ENCODE assay signal across 26 cellular contexts in genomic region chr2:233972941-233973575, GRCh38. TPM values are rescaled to one million over a fixed set of nuclear protein-coding genes. Genes with fewer than 3 reads are reported as not detected.
DNase-seq lines count a peak whose midpoint lies in the region; ATAC-seq, FAIRE-seq and TF ChIP-seq lines count a peak whose summit lies in the region.
"Had no signal": no experiment of that assay in that cellular context is flagged by ENCODE, and none has a peak within 500 bp of the region (broad histone marks: within the 10 kb centered on the region; RNA-seq: fewer than 3 reads in every experiment).

No MANE protein-coding gene starts in this region.

- H3K27ac ChIP-seq in right cardiac atrium (ENCODE audit: low read length) (no peak overlapping the region), PC-9 (peak overlapping the region; percentile 65), endothelial cell of umbilical vein (ENCODE audit: insufficient read depth, low read depth, low read length) (no peak overlapping the region), psoas muscle (no peak overlapping the region)
- H3K27ac ChIP-seq: thoracic aorta had no signal

- no peak overlapping the region for H3K4me3 Mint-ChIP-seq in neural crest cell
- no peak overlapping the region for H3K4me3 Mint-ChIP-seq in activated CD8-positive, alpha-beta T cell treated with anti-CD3 and anti-CD28 coated beads, Interleukin-2, amount 10 ng/mL, durations not matched to agents 7 days and 5 days
- H3K4me3 Mint-ChIP-seq: activated naive CD8-positive, alpha-beta T cell treated with anti-CD3 and anti-CD28 coated beads, Interleukin-2, amount 50 U/mL, for 24 hours; dendritic cell treated with granulocyte-macrophage colony-stimulating factor and Interleukin-4, amounts not matched to agents 40 ng/mL and 50 ng/mL, for 4 days; H9; nephron; T-helper 1 cell treated with Interleukin-12 subunit alpha and Interleukin-12 subunit beta and Interleukin-4 antibody, amounts not matched to agents 30 μg/mL and 1 μg/mL, for 36 hours had no signal

- dilution Hi-C loops in endothelial cell of umbilical vein (cut with MboI; ENCODE audit: extremely low pct_ligation_motif_present, low sequenced_read_pairs), result no loop called here

- H3K4me3 ChIP-seq in right cardiac atrium (ENCODE audit: low read length), result no peak overlapping the region
- no peak overlapping the region for H3K4me3 ChIP-seq in PC-9
- no peak overlapping the region for H3K4me3 ChIP-seq in endothelial cell of umbilical vein (replicated peaks in 1 of 3; ENCODE audit: insufficient read depth in 1 of 3, low read depth in 1 of 3, low read length in 3 of 3)
- H3K4me3 ChIP-seq in psoas muscle, result no peak overlapping the region
- H3K4me3 ChIP-seq: GM12878, thoracic aorta had no signal

- intact Hi-C loops in Right ventricle myocardium inferior (cut with DNase I), result loop anchor here (10.0 kb wide), 1 partner anchor 572 kb away; no protein-coding TSS in a partner anchor
- intact Hi-C loops in right cardiac atrium (cut with DNase I), result no loop called here
- intact Hi-C loops in PC-9 (cut with micrococcal nuclease; ENCODE audit: unreplicated experiment), result loop anchor here (5.0 to 10.0 kb wide), 5 partner anchors 119 to 1772 kb away; partner anchors contain the start of gene SH3BP4
- intact Hi-C loops in endothelial cell of umbilical vein (cut with micrococcal nuclease), result loop anchor here (5.0 to 10.0 kb wide), 2 partner anchors 486 to 982 kb away; partner anchors contain the start of gene SH3BP4
- intact Hi-C loops in psoas muscle (cut with DNase I), result loop anchor here in 1 of 2 donors (10.0 kb wide), 1 partner anchor 1142 kb away; no protein-coding TSS in a partner anchor

- no peaks in the 10 kb centered on the region for H3K9me2 ChIP-seq in PC-9 (ENCODE audit: insufficient read depth)

- H3K36me3 ChIP-seq in PC-9 (ENCODE audit: low read depth) (no peaks in the 10 kb centered on the region), endothelial cell of umbilical vein (ENCODE audit: control insufficient read depth in 2 of 2, extremely low read depth in 1 of 2, insufficient read depth in 2 of 2, low read length in 2 of 2) (no peaks in the 10 kb centered on the region), psoas muscle (ENCODE audit: insufficient read depth in 1 of 2, low read depth in 1 of 2) (no peaks in the 10 kb centered on the region)
- H3K36me3 ChIP-seq: thoracic aorta had no signal

- WGBS in right cardiac atrium, result 69% methylated on average over 13 of the region's 13 CpGs
- WGBS in psoas muscle, 3 donors, result 62 to 77% (median 69%) methylated on average over 11 to 13 of the region's 13 CpGs

- CTCF ChIA-PET in PC-9 (lab: Charles Lee) (interaction anchor here (0.6 to 0.7 kb wide), 2 partner anchors 114 to 115 kb away, joined by 3 to 14 read pairs; no protein-coding TSS in a partner anchor), endothelial cell of umbilical vein (lab: Charles Lee) (interaction anchor here (5.6 kb wide), 1 partner anchor 572 kb away, joined by 74 read pairs; no protein-coding TSS in a partner anchor)
- CTCF ChIA-PET in activated CD8-positive, alpha-beta T cell treated with anti-CD3 and anti-CD28 coated beads, Interleukin-2, amount 10 ng/mL, durations not matched to agents 7 days and 5 days (lab: Charles Lee), result no interaction called here

- no peaks in the 10 kb centered on the region for H3K4me1 ChIP-seq in right cardiac atrium (ENCODE audit: control insufficient read depth, insufficient read depth, low read length)
- peaks cover 53% of the 10 kb centered on the region for H3K4me1 ChIP-seq in PC-9 (replicated peaks; ENCODE audit: insufficient read depth)
- H3K4me1 ChIP-seq in endothelial cell of umbilical vein (ENCODE audit: control insufficient read depth, extremely low read depth, insufficient read depth, low read length), result peaks cover 13% of the 10 kb centered on the region
- no peaks in the 10 kb centered on the region for H3K4me1 ChIP-seq in psoas muscle

- H3K36me3 Mint-ChIP-seq in neural crest cell (ENCODE audit: low read depth), result peaks cover 2% of the 10 kb centered on the region
- no peaks in the 10 kb centered on the region for H3K36me3 Mint-ChIP-seq in activated CD8-positive, alpha-beta T cell treated with anti-CD3 and anti-CD28 coated beads, Interleukin-2, amount 10 ng/mL, durations not matched to agents 7 days and 5 days (ENCODE audit: low read depth)

- no peaks in the 10 kb centered on the region for H4K20me1 ChIP-seq in PC-9 (ENCODE audit: insufficient read depth)
- H4K20me1 ChIP-seq in endothelial cell of umbilical vein (replicated peaks; ENCODE audit: control insufficient read depth, extremely low read depth, insufficient read depth, low read length), result no peaks in the 10 kb centered on the region

- H3K9ac ChIP-seq in endothelial cell of umbilical vein (replicated peaks; ENCODE audit: extremely low read depth, insufficient read depth, low read length), result no peak overlapping the region

- H3K4me2 ChIP-seq in PC-9 (peak overlapping the region; percentile 37), endothelial cell of umbilical vein (ENCODE audit: insufficient read depth, low read length) (no peak overlapping the region)

- H2AFZ ChIP-seq in PC-9 (peak overlapping the region; percentile 20; the same call in 1 of the 2 replicates), endothelial cell of umbilical vein (ENCODE audit: low read depth, low read length) (no peak overlapping the region)

- POLR2A ChIA-PET in PC-9 (lab: Charles Lee; ENCODE audit: unreplicated experiment) (interaction anchor here (0.6 kb wide), 2 partner anchors 91 to 529 kb away, joined by 12 to 15 read pairs; no protein-coding TSS in a partner anchor), endothelial cell of umbilical vein (lab: Charles Lee) (no interaction called here)
- POLR2A ChIA-PET in activated CD8-positive, alpha-beta T cell treated with anti-CD3 and anti-CD28 coated beads, Interleukin-2, amount 10 ng/mL, durations not matched to agents 7 days and 5 days (lab: Charles Lee), result no interaction called here

- no peaks in the 10 kb centered on the region for H3K27me3 Mint-ChIP-seq in neural crest cell (ENCODE audit: low read depth)
- H3K27me3 Mint-ChIP-seq in activated CD8-positive, alpha-beta T cell treated with anti-CD3 and anti-CD28 coated beads, Interleukin-2, amount 10 ng/mL, durations not matched to agents 7 days and 5 days (ENCODE audit: low read depth), result peaks cover 11% of the 10 kb centered on the region
- H3K27me3 Mint-ChIP-seq: activated naive CD8-positive, alpha-beta T cell treated with anti-CD3 and anti-CD28 coated beads, Interleukin-2, amount 50 U/mL, for 24 hours had no signal

- BruUV-seq in PC-9 (replicated peaks; lab: Mats Ljungman, UMichigan) (no TSS peak), endothelial cell of umbilical vein (replicated peaks; lab: Mats Ljungman, UMichigan) (no TSS peak)

- H3K79me2 ChIP-seq in PC-9 (ENCODE audit: low read depth) (no peaks in the 10 kb centered on the region), endothelial cell of umbilical vein (ENCODE audit: control insufficient read depth, insufficient read depth, low read length) (no peaks in the 10 kb centered on the region)

- H3K9me1 ChIP-seq in endothelial cell of umbilical vein (replicated peaks; ENCODE audit: control insufficient read depth, extremely low read depth, insufficient read depth, low read length), result no peaks in the 10 kb centered on the region

- H3K27ac Mint-ChIP-seq in neural crest cell (ENCODE audit: unreplicated experiment), result peak overlapping the region; percentile 28
- H3K27ac Mint-ChIP-seq in activated CD8-positive, alpha-beta T cell treated with anti-CD3 and anti-CD28 coated beads, Interleukin-2, amount 10 ng/mL, durations not matched to agents 7 days and 5 days, result no peak overlapping the region
- H3K27ac Mint-ChIP-seq: activated naive CD8-positive, alpha-beta T cell treated with anti-CD3 and anti-CD28 coated beads, Interleukin-2, amount 50 U/mL, for 24 hours; dendritic cell treated with granulocyte-macrophage colony-stimulating factor and Interleukin-4, amounts not matched to agents 40 ng/mL and 50 ng/mL, for 4 days; nephron; T-helper 1 cell treated with Interleukin-12 subunit alpha and Interleukin-12 subunit beta and Interleukin-4 antibody, amounts not matched to agents 30 μg/mL and 1 μg/mL, for 36 hours had no signal

- DNase-seq in Right ventricle myocardium inferior (ENCODE audit: missing footprints), result no peak
- no peak for DNase-seq in right cardiac atrium
- peak; percentile 80 to 93 for DNase-seq in PC-9
- no peak for DNase-seq in endothelial cell of umbilical vein (ENCODE audit: low read depth, low spot score)
- no peak for DNase-seq in neural crest cell (ENCODE audit: low read depth, low spot score)
- DNase-seq in psoas muscle, result no peak
- DNase-seq in activated CD8-positive, alpha-beta T cell treated with anti-CD3 and anti-CD28 coated beads, Interleukin-2, amount 10 ng/mL, durations not matched to agents 7 days and 5 days, result no peak
- DNase-seq: activated effector memory CD4-positive, alpha-beta T cell treated with anti-CD3 and anti-CD28 coated beads, Interleukin-2, amount 50 U/mL, for 16 hours; activated naive CD8-positive, alpha-beta T cell treated with anti-CD3 and anti-CD28 coated beads, Interleukin-2, amount 50 U/mL, for 24 hours; C1 segment of cervical spinal cord; H9; Karpas-422; kidney; NCI-H524 treated with DMSO at 0.1 percent for 48 hours; SHP77; stimulated activated CD4-positive, alpha-beta T cell treated with anti-CD3 and anti-CD28 coated beads, Interleukin-2, amount 100 ng/mL, for 24 hours; stimulated activated naive CD4-positive, alpha-beta T cell had no signal

- H3F3A ChIP-seq in PC-9 (ENCODE audit: insufficient read depth, low read depth), result peaks cover 40% of the 10 kb centered on the region

- H3K9me3 Mint-ChIP-seq in neural crest cell, result peaks cover 4% of the 10 kb centered on the region
- H3K9me3 Mint-ChIP-seq in activated CD8-positive, alpha-beta T cell treated with anti-CD3 and anti-CD28 coated beads, Interleukin-2, amount 10 ng/mL, durations not matched to agents 7 days and 5 days (ENCODE audit: insufficient read depth), result no peaks in the 10 kb centered on the region
- H3K9me3 Mint-ChIP-seq: activated naive CD8-positive, alpha-beta T cell treated with anti-CD3 and anti-CD28 coated beads, Interleukin-2, amount 50 U/mL, for 24 hours; dendritic cell treated with granulocyte-macrophage colony-stimulating factor and Interleukin-4, amounts not matched to agents 40 ng/mL and 50 ng/mL, for 4 days; nephron; T-helper 1 cell treated with Interleukin-12 subunit alpha and Interleukin-12 subunit beta and Interleukin-4 antibody, amounts not matched to agents 30 μg/mL and 1 μg/mL, for 36 hours had no signal

- H3K9me3 ChIP-seq in right cardiac atrium (ENCODE audit: control insufficient read depth, low read length) (no peaks in the 10 kb centered on the region), PC-9 (ENCODE audit: insufficient read depth, low read depth) (no peaks in the 10 kb centered on the region), endothelial cell of umbilical vein (replicated peaks; ENCODE audit: control insufficient read depth, insufficient read depth, low read length) (no peaks in the 10 kb centered on the region), psoas muscle (no peaks in the 10 kb centered on the region)
- H3K9me3 ChIP-seq: thoracic aorta had no signal

- TF ChIP-seq POLR2A in endothelial cell of umbilical vein (IDR thresholded peaks at IDR 0.05; ENCODE audit: low read depth, low read length), result no peak

- H3K27me3 ChIP-seq in right cardiac atrium (ENCODE audit: control insufficient read depth, insufficient read depth) (no peaks in the 10 kb centered on the region), PC-9 (ENCODE audit: insufficient read depth, low read depth) (no peaks in the 10 kb centered on the region), endothelial cell of umbilical vein (ENCODE audit: control insufficient read depth in 2 of 2, insufficient read depth in 2 of 2, low read length in 2 of 2) (no peaks in the 10 kb centered on the region), psoas muscle (ENCODE audit: insufficient read depth in 3 of 3, low read length in 2 of 3) (peaks cover 0 to 2% (median 0%) of the 10 kb centered on the region in 3 donors)

- TF ChIP-seq CTCF in PC-9 (conservative IDR thresholded peaks at IDR 0.05) (no peak), endothelial cell of umbilical vein (IDR thresholded peaks at IDR 0.05; ENCODE audit: extremely low read depth in 1 of 2, insufficient read depth in 1 of 2, low read depth in 1 of 2, low read length in 2 of 2) (no peak), neural crest cell (conservative IDR thresholded peaks at IDR 0.05) (no peak), psoas muscle (IDR thresholded peaks at IDR 0.05) (no peak)

- ATAC-seq in Right ventricle myocardium inferior (peak; percentile 66), right cardiac atrium (no peak), GM18498 (IDR thresholded peaks at IDR 0.05; ENCODE audit: unreplicated experiment) (no peak), psoas muscle (no peak)
- no peak for ATAC-seq in activated CD8-positive, alpha-beta T cell treated with anti-CD3 and anti-CD28 coated beads, Interleukin-2, amount 10 ng/mL, durations not matched to agents 7 days and 5 days
- ATAC-seq: activated naive CD8-positive, alpha-beta T cell treated with anti-CD3 and anti-CD28 coated beads, Interleukin-2, amount 50 U/mL, for 24 hours; GM12878 had no signal

- H3K4me1 Mint-ChIP-seq in neural crest cell, result peaks cover 15% of the 10 kb centered on the region
- H3K4me1 Mint-ChIP-seq in activated CD8-positive, alpha-beta T cell treated with anti-CD3 and anti-CD28 coated beads, Interleukin-2, amount 10 ng/mL, durations not matched to agents 7 days and 5 days (ENCODE audit: low read depth), result peaks cover 26% of the 10 kb centered on the region

- peak; percentile 24 for FAIRE-seq in endothelial cell of umbilical vein (lab: Jason Lieb, UNC)
- FAIRE-seq: frontal cortex, GM12878, kidney had no signal

RNA-seq across cellular contexts. Expression of gene TRPM8, which starts 55.9 kb away (rescaled TPM):
- total RNA-seq in Right ventricle myocardium inferior (not detected), right cardiac atrium (not detected), PC-9 (2021) (0.48 and 2.1 TPM in 2 replicates), endothelial cell of umbilical vein (not detected in 2 replicates), neural crest cell (0.07 TPM in 1 of 2 replicates, not detected in the other), psoas muscle (not detected)
- polyA plus RNA-seq in right cardiac atrium (not detected), endothelial cell of umbilical vein (not detected in 2 replicates), psoas muscle (not detected)
- polyA plus RNA-seq in endothelial cell of umbilical vein (2011; cell fraction: cytosol; rRNA removed), result not detected in 2 replicates
- not detected in 2 replicates for polyA plus RNA-seq in endothelial cell of umbilical vein (2011; cell fraction: nucleus; rRNA removed)
- not detected in 2 replicates for polyA plus RNA-seq in endothelial cell of umbilical vein (2012)
- not detected in 2 replicates for polyA minus RNA-seq in endothelial cell of umbilical vein
- not detected for polyA minus RNA-seq in endothelial cell of umbilical vein (2011; cell fraction: cytosol; rRNA and poly(A)+ RNA removed)
- polyA minus RNA-seq in endothelial cell of umbilical vein (2011; cell fraction: nucleus; rRNA and poly(A)+ RNA removed), result not detected in 2 replicates
- total RNA-seq in activated CD8-positive, alpha-beta T cell treated with anti-CD3 and anti-CD28 coated beads, Interleukin-2, amount 10 ng/mL, durations not matched to agents 7 days and 5 days, result not detected
- total RNA-seq: GM12878, mesenteric fat pad, skeletal muscle tissue, thoracic aorta had no signal

Comparison
In these comparisons a context has a peak if more than half of its experiments do, and no peak if none do; other contexts are left out.
1. intact Hi-C loops: an anchor here in Right ventricle myocardium inferior (10.0 kb wide), PC-9 (5.0 to 10.0 kb wide) and endothelial cell of umbilical vein (5.0 to 10.0 kb wide); none called in right cardiac atrium.
2. DNase-seq: peak in PC-9 (2 of 2); none in Right ventricle myocardium inferior (single experiment), right cardiac atrium (0 of 3), endothelial cell of umbilical vein (single experiment), neural crest cell (single experiment), psoas muscle (0 of 2) and activated CD8-positive, alpha-beta T cell treated with anti-CD3 and anti-CD28 coated beads, Interleukin-2, amount 10 ng/mL, durations not matched to agents 7 days and 5 days (single experiment).